In the genomic region with DNA sequence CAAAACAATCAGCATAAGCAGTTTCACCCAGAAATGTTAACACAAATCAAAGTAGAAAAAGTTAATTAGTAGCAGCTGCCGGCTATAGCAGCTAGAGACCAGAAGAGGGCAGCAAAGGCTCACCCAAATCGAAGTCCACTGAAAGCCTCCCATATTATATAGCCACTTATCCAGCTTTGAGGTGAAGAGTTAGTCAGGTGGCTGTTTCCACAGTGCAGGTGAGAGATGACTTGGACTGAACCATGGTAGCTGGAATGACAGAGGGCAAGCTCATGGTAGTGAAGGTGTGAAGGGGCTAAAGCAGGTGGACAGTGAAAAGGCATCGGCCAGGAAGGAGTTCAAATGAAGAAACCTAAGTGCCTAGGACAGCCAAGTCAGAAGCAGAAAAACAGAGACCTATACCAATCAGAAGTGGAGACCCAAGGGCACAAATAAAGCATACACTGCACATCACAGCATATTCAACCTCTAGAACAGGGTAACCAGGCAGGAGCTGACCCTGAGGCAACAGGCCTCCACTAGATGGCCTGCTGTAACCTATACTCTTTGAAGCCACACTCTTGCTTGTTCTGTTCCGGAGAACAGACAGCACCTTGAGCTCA, we compare ENCODE assay signal across 8 cellular contexts. TPM values are rescaled to one million over a fixed set of nuclear protein-coding genes. Genes with fewer than 3 reads are reported as not detected.
A peak's percentile ranks its signal among the peaks of the same experiment; 100 is the strongest.
DNase-seq lines count a peak whose midpoint lies in the region; ATAC-seq and TF ChIP-seq lines count a peak whose summit lies in the region.

No MANE protein-coding gene starts in this region.

- H2AFZ ChIP-seq in KMS-11 (ENCODE audit: low read depth) (no peak overlapping the region), neuronal stem cell (ENCODE audit: low read length) (no peak overlapping the region)

- H4K20me1 ChIP-seq in KMS-11 (ENCODE audit: insufficient read depth), result no peaks in the 10 kb centered on the region

- peaks cover 14% of the 10 kb centered on the region for H3K4me1 Mint-ChIP-seq in activated T-helper 17 cell treated with anti-CD3 and anti-CD28 coated beads, Interleukin-2, amount 50 U/mL, for 72 hours

- H3K4me3 Mint-ChIP-seq in activated T-helper 17 cell treated with anti-CD3 and anti-CD28 coated beads, Interleukin-2, amount 50 U/mL, for 72 hours, result no peak overlapping the region

- H4K91ac ChIP-seq in neuronal stem cell (ENCODE audit: low read depth, low read length, poor library complexity), result no peak overlapping the region

- H3K27me3 ChIP-seq in KMS-11 (ENCODE audit: insufficient read depth, low read depth) (no peaks in the 10 kb centered on the region), neuronal stem cell (ENCODE audit: control insufficient read depth in 3 of 3, insufficient read depth in 3 of 3, low read depth in 1 of 3, low read length in 3 of 3) (no peaks in the 10 kb centered on the region), tibial nerve (no peaks in the 10 kb centered on the region)

- ATAC-seq in activated T-helper 17 cell treated with anti-CD3 and anti-CD28 coated beads, Interleukin-2, amount 50 U/mL, for 72 hours (replicated peaks), result peak; percentile 93
- ATAC-seq in GM19397 (IDR thresholded peaks at IDR 0.05; ENCODE audit: unreplicated experiment), result no peak

- H3K23ac ChIP-seq in neuronal stem cell (ENCODE audit: low read depth, low read length, poor library complexity), result no peak overlapping the region

- no peaks in the 10 kb centered on the region for H3K79me1 ChIP-seq in neuronal stem cell (ENCODE audit: low read depth, low read length)

- no peak overlapping the region for H3K14ac ChIP-seq in neuronal stem cell (ENCODE audit: low read length)

- H3K9ac ChIP-seq in KMS-11 (no peak overlapping the region), neuronal stem cell (ENCODE audit: low read depth, low read length, poor library complexity) (no peak overlapping the region)

- H3K27ac ChIP-seq in KMS-11, result no peak overlapping the region
- H3K27ac ChIP-seq in neuronal stem cell (replicated peaks; ENCODE audit: low read length), result peak overlapping the region; percentile 0
- peak overlapping the region in 3 of 4 donors; percentile 22 to 64 (median 33) for H3K27ac ChIP-seq in tibial nerve

- H2BK5ac ChIP-seq in neuronal stem cell (ENCODE audit: low read length), result no peak overlapping the region

- no peaks in the 10 kb centered on the region for H3K79me2 ChIP-seq in KMS-11 (ENCODE audit: insufficient read depth, low read depth)

- peak; percentile 26 for DNase-seq in GF-D8 (lab: John Stamatoyannopoulos, UW)
- peak; percentile 49 for DNase-seq in RPMI7951 (ENCODE audit: low read depth)
- DNase-seq in fibroblast of the aortic adventitia (ENCODE audit: low read depth), result peak; percentile 78
- peak; percentile 59 for DNase-seq in neuronal stem cell (ENCODE audit: low spot score)
- peak; percentile 36 to 56 for DNase-seq in tibial nerve (ENCODE audit: low spot score in 2 of 2)

- no peaks in the 10 kb centered on the region for H3K36me3 Mint-ChIP-seq in activated T-helper 17 cell treated with anti-CD3 and anti-CD28 coated beads, Interleukin-2, amount 50 U/mL, for 72 hours (ENCODE audit: low read depth)

- no peak overlapping the region for H3K4ac ChIP-seq in neuronal stem cell (ENCODE audit: low read length)

- H3K9me3 ChIP-seq in neuronal stem cell (replicated peaks in 1 of 2; ENCODE audit: control insufficient read depth in 2 of 2, insufficient read depth in 1 of 2, low read depth in 1 of 2, low read length in 2 of 2), result no peaks in the 10 kb centered on the region
- H3K9me3 ChIP-seq in tibial nerve, result no peaks in the 10 kb centered on the region

- TF ChIP-seq EP300 in tibial nerve (IDR thresholded peaks at IDR 0.05), result no peak

- H2BK120ac ChIP-seq in neuronal stem cell (ENCODE audit: low read depth, low read length), result no peak overlapping the region

- H3K27ac Mint-ChIP-seq in activated T-helper 17 cell treated with anti-CD3 and anti-CD28 coated beads, Interleukin-2, amount 50 U/mL, for 72 hours, result peak overlapping the region; percentile 26

- peak; percentile 89 for TF ChIP-seq CTCF in KMS-11 (conservative IDR thresholded peaks at IDR 0.05; ENCODE audit: low read depth, low read length)
- TF ChIP-seq CTCF in fibroblast of the aortic adventitia (IDR thresholded peaks at IDR 0.05; ENCODE audit: insufficient read depth, low read length), result peak; percentile 90
- TF ChIP-seq CTCF in tibial nerve (IDR thresholded peaks at IDR 0.05), result peak; percentile 89 to 96 (median 90)

- no CpG with 5 or more reads among the region's 4 CpGs for WGBS in neuronal stem cell (ENCODE audit: extremely low coverage in 2 of 2, insufficient read length in 2 of 2, insufficient replicate concordance in 1 of 2), 2 donors
- WGBS in tibial nerve, 2 donors, result 26 to 32% methylated on average over 4 of the region's 4 CpGs

- H4K8ac ChIP-seq in neuronal stem cell (ENCODE audit: low read depth, low read length), result no peak overlapping the region

- H3K27me3 Mint-ChIP-seq in activated T-helper 17 cell treated with anti-CD3 and anti-CD28 coated beads, Interleukin-2, amount 50 U/mL, for 72 hours, result no peaks in the 10 kb centered on the region

- H3K9me3 Mint-ChIP-seq in activated T-helper 17 cell treated with anti-CD3 and anti-CD28 coated beads, Interleukin-2, amount 50 U/mL, for 72 hours, result no peaks in the 10 kb centered on the region

- H3K4me3 ChIP-seq in KMS-11 (IDR thresholded peaks at IDR 0.05; ENCODE audit: insufficient read depth, low read depth, low read length), result no peak overlapping the region
- H3K4me3 ChIP-seq in fibroblast of the aortic adventitia (ENCODE audit: low read depth, low read length), result no peak overlapping the region
- H3K4me3 ChIP-seq in neuronal stem cell (ENCODE audit: low read length in 2 of 2), result no peak overlapping the region
- no peak overlapping the region for H3K4me3 ChIP-seq in tibial nerve

- H3K4me2 ChIP-seq in KMS-11 (no peak overlapping the region), neuronal stem cell (ENCODE audit: insufficient read depth, low read length, poor library complexity, severe bottlenecking) (no peak overlapping the region)

- TF ChIP-seq POLR2A in tibial nerve (IDR thresholded peaks at IDR 0.05), result no peak

- no peak overlapping the region for H2BK12ac ChIP-seq in neuronal stem cell (ENCODE audit: low read length)

- H3K4me1 ChIP-seq in KMS-11 (ENCODE audit: low read depth, poor library complexity, severe bottlenecking), result peaks cover 26% of the 10 kb centered on the region
- no peaks in the 10 kb centered on the region for H3K4me1 ChIP-seq in neuronal stem cell (ENCODE audit: control insufficient read depth in 2 of 2, insufficient read depth in 1 of 2, low read depth in 1 of 2, low read length in 2 of 2)
- peaks cover 0 to 49% (median 5%) of the 10 kb centered on the region in 4 donors for H3K4me1 ChIP-seq in tibial nerve

- no peak overlapping the region for H3K18ac ChIP-seq in neuronal stem cell (ENCODE audit: low read length)

- H3K36me3 ChIP-seq in KMS-11 (ENCODE audit: insufficient read depth) (no peaks in the 10 kb centered on the region), neuronal stem cell (replicated peaks in 1 of 2; ENCODE audit: control insufficient read depth in 2 of 2, insufficient read depth in 2 of 2, low read length in 2 of 2) (peaks cover 2% of the 10 kb centered on the region in 2 donors), tibial nerve (no peaks in the 10 kb centered on the region)

- no peak overlapping the region for H2BK15ac ChIP-seq in neuronal stem cell (ENCODE audit: low read length)

- no peak overlapping the region for H2AK5ac ChIP-seq in neuronal stem cell (ENCODE audit: low read depth, low read length)

RNA-seq across cellular contexts. Expression of gene RNF38, which starts 7.2 kb away (rescaled TPM):
- 14.9 and 25.4 TPM in 2 replicates for total RNA-seq in RPMI7951 (2014; rRNA removed; shearing (Covaris generic))
- 10 to 100 TPM; 39.1 to 39.3 TPM for total RNA-seq in activated T-helper 17 cell treated with anti-CD3 and anti-CD28 coated beads, Interleukin-2, amount 50 U/mL, for 72 hours
- total RNA-seq in fibroblast of the aortic adventitia (ENCODE audit: low replicate concordance) (7.1 and 18.3 TPM in 2 replicates), tibial nerve (10 to 100 TPM; 25.5 to 55.5 (median 32.0) TPM)
- polyA plus RNA-seq in neuronal stem cell (2013, experiment 1 of 2), result 32.1 TPM
- 33.7 TPM for polyA plus RNA-seq in neuronal stem cell (2013, experiment 2 of 2)

Comparison
In these comparisons a context has a peak if more than half of its experiments do, and no peak if none do; other contexts are left out.
1. DNase-seq: peak in every context shown above with its lines; median percentile 78 in fibroblast of the aortic adventitia; 59 in neuronal stem cell; 49 in RPMI7951; 46 in tibial nerve; 26 in GF-D8.